8 cellular contexts compared by ENCODE assay signal in the genomic region with DNA sequence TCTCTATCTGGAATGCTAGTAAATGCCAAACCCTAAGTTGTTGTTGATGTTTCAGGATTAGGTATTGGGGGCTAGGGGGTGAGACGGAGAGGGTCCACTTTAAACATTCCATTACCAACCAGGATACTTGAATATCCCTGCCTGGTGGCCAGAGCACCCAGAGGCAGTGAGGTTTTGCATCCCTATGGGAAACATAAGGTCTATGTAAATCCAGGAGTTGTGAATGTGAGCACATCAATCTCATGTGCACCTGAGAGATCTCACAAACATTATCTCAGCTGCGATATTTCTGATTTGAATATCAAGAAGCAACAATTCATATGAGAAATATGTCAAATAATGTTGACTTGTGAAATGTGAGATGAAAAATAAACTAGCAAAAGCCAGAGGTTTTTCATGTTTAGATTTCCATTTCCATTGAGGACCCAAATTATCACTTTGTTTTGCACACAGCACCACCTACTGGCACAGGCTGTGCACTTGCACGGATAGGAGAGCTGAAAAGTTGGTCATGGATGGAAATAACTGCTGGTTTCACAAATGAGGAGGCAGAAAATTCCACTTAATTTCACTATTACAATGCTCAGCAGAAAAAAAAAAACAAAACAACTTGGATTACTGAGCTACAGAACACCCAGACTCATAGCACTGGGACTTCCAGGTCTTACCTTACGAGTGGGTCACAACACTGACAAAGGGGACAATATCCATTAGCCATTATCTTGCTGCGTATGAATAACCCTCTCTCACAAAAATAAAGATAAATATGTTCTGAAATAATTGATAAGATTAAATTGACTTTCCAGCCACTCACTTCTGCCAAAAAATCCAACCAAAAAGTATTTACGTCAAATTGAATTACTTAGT.
DNase-seq lines count a peak whose midpoint lies in the region; ATAC-seq and TF ChIP-seq lines count a peak whose summit lies in the region.

No MANE protein-coding gene starts in this region.

- H4K91ac ChIP-seq in neuronal stem cell (ENCODE audit: low read depth, low read length, poor library complexity): no peak overlapping the region

- H3K4me3 ChIP-seq in HFF-Myc (replicated peaks; ENCODE audit: low read depth, low read length): no peak overlapping the region
- H3K4me3 ChIP-seq in neuronal stem cell (ENCODE audit: low read length in 2 of 2): no peak overlapping the region

- H2BK120ac ChIP-seq in neuronal stem cell (ENCODE audit: low read depth, low read length): no peak overlapping the region

- H3K27me3 ChIP-seq in neuronal stem cell (ENCODE audit: control insufficient read depth in 3 of 3, insufficient read depth in 3 of 3, low read depth in 1 of 3, low read length in 3 of 3): no peaks in the 10 kb centered on the region

- no peak overlapping the region for H3K23ac ChIP-seq in neuronal stem cell (ENCODE audit: low read depth, low read length, poor library complexity)

- no peak overlapping the region for H2BK5ac ChIP-seq in neuronal stem cell (ENCODE audit: low read length)

- H3K18ac ChIP-seq in neuronal stem cell (ENCODE audit: low read length): no peak overlapping the region

- no peak overlapping the region for H3K27ac ChIP-seq in neuronal stem cell (replicated peaks; ENCODE audit: low read length)

- H2AFZ ChIP-seq in neuronal stem cell (ENCODE audit: low read length): no peak overlapping the region

- H2BK15ac ChIP-seq in neuronal stem cell (ENCODE audit: low read length): no peak overlapping the region

- H3K4me1 ChIP-seq in neuronal stem cell (ENCODE audit: control insufficient read depth in 2 of 2, insufficient read depth in 1 of 2, low read depth in 1 of 2, low read length in 2 of 2): peaks cover 0 to 3% of the 10 kb centered on the region in 2 donors

- H3K9ac ChIP-seq in neuronal stem cell (ENCODE audit: low read depth, low read length, poor library complexity): no peak overlapping the region

- no peak overlapping the region for H3K4me2 ChIP-seq in neuronal stem cell (ENCODE audit: insufficient read depth, low read length, poor library complexity, severe bottlenecking)

- no peak overlapping the region for H2BK12ac ChIP-seq in neuronal stem cell (ENCODE audit: low read length)

- DNase-seq in EH (ENCODE audit: low read depth): peak; percentile 80
- peak; percentile 53 for DNase-seq in HFF-Myc (ENCODE audit: extremely low read depth, low read depth)
- DNase-seq in NCI-H526 treated with DMSO at 0.1 percent for 48 hours (lab: John Stamatoyannopoulos, UW): peak; percentile 5
- peak; percentile 24 for DNase-seq in activated T-cell treated with anti-CD3 and anti-CD28 coated beads for 24 hours (ENCODE audit: low read depth)
- peak; percentile 73 for DNase-seq in fibroblast of the conjunctiva (ENCODE audit: low read depth)
- DNase-seq in neuronal stem cell (ENCODE audit: low spot score): peak; percentile 54

- WGBS in neuronal stem cell (ENCODE audit: extremely low coverage in 2 of 2, insufficient read length in 2 of 2, insufficient replicate concordance in 1 of 2), 2 donors: no CpG with 5 or more reads among the region's 6 CpGs

- no peaks in the 10 kb centered on the region for H3K79me1 ChIP-seq in neuronal stem cell (ENCODE audit: low read depth, low read length)

- TF ChIP-seq CTCF in HFF-Myc (IDR thresholded peaks at IDR 0.05; ENCODE audit: low read depth, low read length, missing control alignments): peak; percentile 97

- ATAC-seq in GM18861 (IDR thresholded peaks at IDR 0.05; ENCODE audit: unreplicated experiment) (no peak), HG03097 (IDR thresholded peaks at IDR 0.05; ENCODE audit: low FRiP score, unreplicated experiment) (no peak)

- H3K4ac ChIP-seq in neuronal stem cell (ENCODE audit: low read length): no peak overlapping the region

- H3K36me3 ChIP-seq in neuronal stem cell (replicated peaks in 1 of 2; ENCODE audit: control insufficient read depth in 2 of 2, insufficient read depth in 2 of 2, low read length in 2 of 2): no peaks in the 10 kb centered on the region

- H4K8ac ChIP-seq in neuronal stem cell (ENCODE audit: low read depth, low read length): no peak overlapping the region

- no peak overlapping the region for H2AK5ac ChIP-seq in neuronal stem cell (ENCODE audit: low read depth, low read length)

- H3K14ac ChIP-seq in neuronal stem cell (ENCODE audit: low read length): no peak overlapping the region

- H3K9me3 ChIP-seq in neuronal stem cell (replicated peaks in 1 of 2; ENCODE audit: control insufficient read depth in 2 of 2, insufficient read depth in 1 of 2, low read depth in 1 of 2, low read length in 2 of 2): no peaks in the 10 kb centered on the region

Comparison
In these comparisons a context has a peak if more than half of its experiments do, and no peak if none do; other contexts are left out.
1. DNase-seq: peak in every context shown above with its lines; median percentile 80 in EH; 73 in fibroblast of the conjunctiva; 54 in neuronal stem cell; 53 in HFF-Myc; 24 in activated T-cell treated with anti-CD3 and anti-CD28 coated beads for 24 hours; 5 in NCI-H526 treated with DMSO at 0.1 percent for 48 hours.